In the genomic region with DNA sequence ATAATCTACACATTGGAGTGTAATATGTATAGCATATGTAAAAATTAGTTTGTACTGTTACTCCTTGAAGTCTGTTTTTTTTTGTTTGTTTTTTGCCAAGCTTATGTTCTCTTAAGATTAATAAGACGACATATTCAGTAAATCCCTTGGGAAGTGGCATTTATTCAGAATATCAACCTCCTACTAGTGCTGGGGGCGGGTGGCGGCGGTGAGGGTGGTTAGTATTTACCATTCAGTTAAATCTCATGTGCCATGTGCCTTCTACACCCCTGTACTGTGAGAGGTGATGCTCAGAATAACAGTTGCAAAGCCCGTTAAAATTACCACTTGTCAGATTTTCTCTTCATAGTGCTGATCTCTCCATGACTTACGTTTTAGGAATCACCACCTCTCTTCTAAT, we compare ENCODE assay signal across 11 cellular contexts. TPM values are rescaled to one million over a fixed set of nuclear protein-coding genes. Genes with fewer than 3 reads are reported as not detected.
A peak's percentile ranks its signal among the peaks of the same experiment; 100 is the strongest.
DNase-seq lines count a peak whose midpoint lies in the region; ATAC-seq and TF ChIP-seq lines count a peak whose summit lies in the region.
"Had no signal": no experiment of that assay in that cellular context is flagged by ENCODE, and none has a peak within 500 bp of the region (broad histone marks: within the 10 kb centered on the region; RNA-seq: fewer than 3 reads in every experiment).

No MANE protein-coding gene starts in this region.

- DNase-seq in BJ (ENCODE audit: low read depth) (no peak), nephron progenitor cell (no peak), GM10266 (ENCODE audit: extremely low spot score) (no peak)
- DNase-seq: central memory CD4-positive, alpha-beta T cell; DMS79 treated with DMSO at 0.1 percent for 48 hours had no signal

- H3K9ac ChIP-seq in HUES64 (ENCODE audit: low read depth, low read length) = no peak overlapping the region

- H3K9me3 ChIP-seq in HUES64 (ENCODE audit: insufficient read depth, low read depth, low read length) = no peaks in the 10 kb centered on the region

- WGBS in HUES64 = 33% methylated on average over 2 of the region's 6 CpGs

- H3K27me3 Mint-ChIP-seq in brain (no peaks in the 10 kb centered on the region), nephron progenitor cell (ENCODE audit: low read depth, poor library complexity) (no peaks in the 10 kb centered on the region)

- no peaks in the 10 kb centered on the region for H3K36me3 ChIP-seq in BJ (ENCODE audit: control insufficient read depth, insufficient read depth, low read length)
- H3K36me3 ChIP-seq in HUES64 (ENCODE audit: insufficient read depth, low read length) = no peaks in the 10 kb centered on the region

- peak overlapping the region in 2 of 5 experiments; percentile 5 to 81 for H3K27ac Mint-ChIP-seq in brain
- H3K27ac Mint-ChIP-seq in nephron progenitor cell = no peak overlapping the region

- H3K4me3 ChIP-seq in BJ (ENCODE audit: low read depth, low read length) = peak overlapping the region; percentile 17; the same call in 1 of the 2 replicates
- peak overlapping the region; percentile 77; the same call in 1 of the 2 replicates for H3K4me3 ChIP-seq in HUES64 (ENCODE audit: low read length)

- peaks cover 33% of the 10 kb centered on the region for H3K4me1 ChIP-seq in HUES64 (ENCODE audit: insufficient read depth, low read length)

- H3K36me3 Mint-ChIP-seq in brain (peaks cover 9% of the 10 kb centered on the region), nephron progenitor cell (ENCODE audit: low read depth) (peaks cover 23% of the 10 kb centered on the region)

- H3K27ac ChIP-seq in HUES64 (ENCODE audit: low read depth, low read length) = no peak overlapping the region
- H3K27ac ChIP-seq: RWPE1 had no signal

- H3K27me3 ChIP-seq in BJ (ENCODE audit: control insufficient read depth, insufficient read depth, low read length) = no peaks in the 10 kb centered on the region
- peaks cover 11% of the 10 kb centered on the region for H3K27me3 ChIP-seq in HUES64 (ENCODE audit: insufficient read depth, low read length)

- H3K4me1 Mint-ChIP-seq in brain (peaks cover 85% of the 10 kb centered on the region), nephron progenitor cell (peaks cover 64% of the 10 kb centered on the region)

- peaks cover 0 to 10% (median 5%) of the 10 kb centered on the region in 5 experiments for H3K9me3 Mint-ChIP-seq in brain
- H3K9me3 Mint-ChIP-seq in nephron progenitor cell = peaks cover 16% of the 10 kb centered on the region

- ATAC-seq in HG02981 (IDR thresholded peaks at IDR 0.05; ENCODE audit: unreplicated experiment) = no peak
- no peak for ATAC-seq in HG02870 (IDR thresholded peaks at IDR 0.05; ENCODE audit: unreplicated experiment)
- no peak for ATAC-seq in GM18511 (IDR thresholded peaks at IDR 0.05; ENCODE audit: unreplicated experiment)

- POLR2A ChIA-PET in BJ (lab: Charles Lee) = interaction anchor here (0.6 kb wide), 1 partner anchor 1825 kb away, joined by 3 read pairs; no protein-coding TSS in a partner anchor

- TF ChIP-seq CTCF in BJ (IDR thresholded peaks at IDR 0.05; ENCODE audit: insufficient read depth, low read depth, low read length) = no peak
- no peak for TF ChIP-seq CTCF in brain (conservative IDR thresholded peaks at IDR 0.05)
- no peak for TF ChIP-seq CTCF in nephron progenitor cell (IDR thresholded peaks at IDR 0.05)
- no peak for TF ChIP-seq CTCF in GM10266 (IDR thresholded peaks at IDR 0.05; ENCODE audit: control insufficient read depth, insufficient read depth, low read depth, missing control alignments)

- CTCF ChIA-PET in BJ (lab: Yijun Ruan, JAX) = interaction anchor here (1.8 to 5.1 kb wide), 3 partner anchors 71 to 138 kb away, joined by 5 to 32 read pairs (median 12); no protein-coding TSS in a partner anchor

- peak overlapping the region; percentile 52 to 92 (median 63) for H3K4me3 Mint-ChIP-seq in brain
- H3K4me3 Mint-ChIP-seq in nephron progenitor cell = peak overlapping the region; percentile 23

RNA-seq across cellular contexts. Expression of a gene that starts 3.0 kb away (rescaled TPM):
- polyA plus RNA-seq in BJ (2011; rRNA removed) = 22.7 and 37.7 TPM in 2 replicates
- 131 and 149 TPM in 2 replicates for polyA minus RNA-seq in BJ (2011; rRNA and poly(A)+ RNA removed)
- polyA plus RNA-seq in HUES64 (2013, experiment 1 of 2) = 22.0 TPM
- polyA plus RNA-seq in HUES64 (2013, experiment 2 of 2) = 22.2 TPM
- polyA plus RNA-seq in brain (ENCODE audit: insufficient read depth, low read depth, low replicate concordance) = 6.1 TPM
